ENCODE assay signal across 11 cellular contexts in genomic region chr17:65696739-65697394, GRCh38.
A peak's percentile ranks its signal among the peaks of the same experiment; 100 is the strongest.
DNase-seq lines count a peak whose midpoint lies in the region; FAIRE-seq and TF ChIP-seq lines count a peak whose summit lies in the region.
"Had no signal": no experiment of that assay in that cellular context is flagged by ENCODE, and none has a peak within 500 bp of the region (broad histone marks: within the 10 kb centered on the region; RNA-seq: fewer than 3 reads in every experiment).

No MANE protein-coding gene starts in this region.

- H3K4me3 ChIP-seq in HFF-Myc (replicated peaks; ENCODE audit: low read depth, low read length) (no peak overlapping the region), fibroblast of villous mesenchyme (ENCODE audit: low read depth, low read length) (no peak overlapping the region), suprapubic skin (no peak overlapping the region)

- TF ChIP-seq EP300 in suprapubic skin (IDR thresholded peaks at IDR 0.05) = no peak

- no peaks in the 10 kb centered on the region for H3K27me3 ChIP-seq in suprapubic skin

- TF ChIP-seq POLR2A in suprapubic skin (IDR thresholded peaks at IDR 0.05) = no peak

- peak overlapping the region; percentile 10 for H3K27ac ChIP-seq in suprapubic skin

- no peak for FAIRE-seq in GM19239 (lab: Jason Lieb, UNC)

- no peaks in the 10 kb centered on the region for H3K4me1 ChIP-seq in suprapubic skin

- no peaks in the 10 kb centered on the region for H3K9me3 ChIP-seq in suprapubic skin

- TF ChIP-seq CTCF in HFF-Myc (IDR thresholded peaks at IDR 0.05; ENCODE audit: low read depth, low read length, missing control alignments) (no peak), fibroblast of villous mesenchyme (IDR thresholded peaks at IDR 0.05; ENCODE audit: insufficient read depth, low read depth, low read length) (no peak), suprapubic skin (IDR thresholded peaks at IDR 0.05) (no peak)

- DNase-seq in HFF-Myc (ENCODE audit: extremely low read depth, low read depth) = peak; percentile 39
- peak; percentile 47 for DNase-seq in T1000 (lab: John Stamatoyannopoulos, UW)
- DNase-seq in fibroblast of villous mesenchyme (ENCODE audit: low read depth) = peak; percentile 75
- DNase-seq in suprapubic skin (ENCODE audit: low spot score in 2 of 2) = no peak
- no peak for DNase-seq in NCI-H2171 (lab: John Stamatoyannopoulos, UW)
- no peak for DNase-seq in GM19239 (ENCODE audit: insufficient read length, low spot score)
- no peak for DNase-seq in SHP77 treated with DMSO at 0.1 percent for 48 hours (lab: John Stamatoyannopoulos, UW)
- DNase-seq: caudate nucleus; glutamatergic neuron; NK-92 treated with Interleukin-12 subunit alpha and Interleukin-12 subunit beta, amount 100 ng/mL, for 24 hours; stimulated activated CD8-positive, alpha-beta memory T cell treated with anti-CD3 and anti-CD28 coated beads, Interleukin-4, amount 100 ng/mL, for 48 hours had no signal

- no peaks in the 10 kb centered on the region for H3K36me3 ChIP-seq in suprapubic skin

- 69% methylated on average over 6 of the region's 6 CpGs for WGBS in suprapubic skin

Comparison
In these comparisons a context has a peak if more than half of its experiments do, and no peak if none do; other contexts are left out.
1. DNase-seq: peak in HFF-Myc (single experiment), T1000 (single experiment) and fibroblast of villous mesenchyme (single experiment); none in suprapubic skin (0 of 2), NCI-H2171 (single experiment), GM19239 (single experiment) and SHP77 treated with DMSO at 0.1 percent for 48 hours (single experiment).